1 cellular context compared by ENCODE assay signal in genomic region chr10:128068398-128069285, GRCh38.
TF ChIP-seq lines count a peak whose summit lies in the region.

No MANE protein-coding gene starts in this region.

TF ChIP-seq in GM12878, 131 proteins besides CTCF, POLR2A, EP300 and RAD21:
- TF ChIP-seq TCF12 (IDR thresholded peaks at IDR 0.05; ENCODE audit: low read depth, low read length) (peak; percentile 15; the same call in 1 of the 2 replicates), TARDBP (IDR thresholded peaks at IDR 0.05; ENCODE audit: borderline replicate concordance) (no peak)
